ENCODE assay signal across 8 cellular contexts in the genomic region with DNA sequence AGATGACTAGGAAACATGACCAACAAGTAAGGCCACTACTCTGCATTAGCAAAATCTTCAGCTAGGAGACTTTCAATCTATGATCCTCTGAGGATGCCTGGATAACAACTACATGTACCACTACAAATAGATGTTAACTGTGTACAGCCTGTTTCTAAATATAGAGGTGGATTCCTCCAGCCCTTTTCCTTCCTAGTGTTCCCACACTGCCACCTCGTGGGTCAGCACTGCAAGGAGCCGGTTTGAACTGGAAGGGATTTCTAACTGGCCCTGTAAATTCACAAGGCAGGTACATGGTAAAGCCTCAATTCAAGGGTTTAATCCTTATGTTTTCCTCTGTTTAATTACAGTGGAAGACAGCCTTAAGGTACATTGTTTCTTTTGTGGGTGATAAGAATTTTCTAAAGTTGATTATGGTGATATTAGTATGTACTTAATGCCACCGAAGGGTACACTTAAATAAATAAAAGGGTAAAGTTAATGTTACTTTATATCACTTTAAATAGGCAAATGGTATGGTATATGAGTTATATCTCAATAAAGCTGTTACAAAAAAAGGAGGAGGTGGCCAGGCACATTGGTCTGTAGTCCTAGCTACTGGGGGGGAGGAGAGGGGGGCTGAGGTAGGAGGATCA. TPM values are rescaled to one million over a fixed set of nuclear protein-coding genes. Genes with fewer than 3 reads are reported as not detected.
DNase-seq lines count a peak whose midpoint lies in the region; ATAC-seq, FAIRE-seq and TF ChIP-seq lines count a peak whose summit lies in the region.

No MANE protein-coding gene starts in this region.

- H2AFZ ChIP-seq in keratinocyte (ENCODE audit: control insufficient read depth, low read length), result no peak overlapping the region

- H3K4me3 ChIP-seq in SJSA1 (no peak overlapping the region), bronchial epithelial cell (ENCODE audit: low read depth, low read length) (no peak overlapping the region), keratinocyte (ENCODE audit: control insufficient read depth in 2 of 3, extremely low read depth in 1 of 3, insufficient read depth in 2 of 3, low read depth in 1 of 3, low read length in 3 of 3) (no peak overlapping the region)

- H3K4me2 ChIP-seq in keratinocyte (ENCODE audit: control insufficient read depth, extremely low read depth, insufficient read depth, low read depth, low read length), result no peak overlapping the region

- H3K27me3 ChIP-seq in SJSA1 (replicated peaks), result no peaks in the 10 kb centered on the region
- no peaks in the 10 kb centered on the region for H3K27me3 ChIP-seq in bronchial epithelial cell (ENCODE audit: control insufficient read depth, insufficient read depth, low read length)
- no peaks in the 10 kb centered on the region for H3K27me3 ChIP-seq in keratinocyte (ENCODE audit: control insufficient read depth, extremely low read depth, insufficient read depth, low read length)

- peak; percentile 99 for TF ChIP-seq CTCF in 22Rv1 (IDR thresholded peaks at IDR 0.05)
- peak; percentile 63 for TF ChIP-seq CTCF in GM12872 (IDR thresholded peaks at IDR 0.05; ENCODE audit: insufficient read depth, low read depth, low read length)
- peak; percentile 69 for TF ChIP-seq CTCF in bronchial epithelial cell (IDR thresholded peaks at IDR 0.05; ENCODE audit: insufficient read depth, low read length, severe bottlenecking)
- peak; percentile 72 to 84 (median 82) for TF ChIP-seq CTCF in keratinocyte (optimal IDR thresholded peaks at IDR 0.05 in 1 of 3, IDR thresholded peaks at IDR 0.05 in 1 of 3, conservative IDR thresholded peaks at IDR 0.05 in 1 of 3; ENCODE audit: extremely low read depth in 1 of 3, insufficient read depth in 2 of 3, low read length in 3 of 3)

- DNase-seq in NAMALWA (ENCODE audit: low spot score) (peak; percentile 51), SJSA1 (ENCODE audit: low read depth in 1 of 2, low spot score in 2 of 2) (peak; percentile 65), bronchial epithelial cell (ENCODE audit: low read depth) (peak; percentile 63), keratinocyte (ENCODE audit: low read depth, low spot score) (no peak)
- peak; percentile 23 to 26 for DNase-seq in stimulated activated CD4-positive, alpha-beta T cell treated with anti-CD3 and anti-CD28 coated beads, Interleukin-2, amount 100 ng/mL, for 48 hours

- FAIRE-seq in bronchial epithelial cell (lab: Jason Lieb, UNC), result no peak
- no peak for FAIRE-seq in keratinocyte (lab: Jason Lieb, UNC)

- no peak for ATAC-seq in GM19328 (IDR thresholded peaks at IDR 0.05; ENCODE audit: unreplicated experiment)

- peaks cover 4% of the 10 kb centered on the region for H3K79me2 ChIP-seq in keratinocyte (ENCODE audit: control insufficient read depth, insufficient read depth, low read length)

- H4K20me1 ChIP-seq in keratinocyte (ENCODE audit: control insufficient read depth, extremely low read depth, insufficient read depth, low read length), result no peaks in the 10 kb centered on the region

- H3K36me3 ChIP-seq in SJSA1 (no peaks in the 10 kb centered on the region), bronchial epithelial cell (ENCODE audit: control insufficient read depth, insufficient read depth, low read length) (no peaks in the 10 kb centered on the region), keratinocyte (ENCODE audit: control insufficient read depth in 2 of 2, extremely low read depth in 1 of 2, insufficient read depth in 2 of 2, low read length in 2 of 2) (no peaks in the 10 kb centered on the region)

- dilution Hi-C loops in keratinocyte (cut with MboI; ENCODE audit: extremely low pct_ligation_motif_present, low sequenced_read_pairs), result no loop called here

- no peaks in the 10 kb centered on the region for H3K9me3 ChIP-seq in SJSA1 (replicated peaks)
- no peaks in the 10 kb centered on the region for H3K9me3 ChIP-seq in keratinocyte (ENCODE audit: control insufficient read depth, low read depth, low read length)

- H3K9me1 ChIP-seq in keratinocyte (ENCODE audit: control insufficient read depth, extremely low read depth, insufficient read depth, low read length), result no peaks in the 10 kb centered on the region

- H3K4me1 ChIP-seq in SJSA1 (replicated peaks) (peaks cover 3% of the 10 kb centered on the region; the same call in 1 of the 2 replicates), keratinocyte (ENCODE audit: control insufficient read depth, extremely low read depth, insufficient read depth, low read length) (no peaks in the 10 kb centered on the region)

- H3K27ac ChIP-seq in 22Rv1 (no peak overlapping the region), SJSA1 (no peak overlapping the region), keratinocyte (ENCODE audit: control insufficient read depth, insufficient read depth, low read length) (no peak overlapping the region)

- H3K9ac ChIP-seq in keratinocyte (ENCODE audit: control insufficient read depth, extremely low read depth, insufficient read depth, low read length), result no peak overlapping the region

RNA-seq across cellular contexts. Expression of a gene that starts 14.4 kb away (rescaled TPM):
- 38.5 and 70.8 TPM in 2 replicates for total RNA-seq in SJSA1 (2014; rRNA removed; shearing (Covaris generic))
- total RNA-seq in bronchial epithelial cell, result 6.8 and 17.4 TPM in 2 replicates
- polyA plus RNA-seq in keratinocyte, result 23.0 to 31.0 TPM (median 29.3 TPM) in 3 replicates
- polyA plus RNA-seq in keratinocyte (2011; ENCODE audit: low read depth), result 5.9 TPM
- polyA plus RNA-seq in keratinocyte (2011; cell fraction: cytosol; rRNA removed), result 28.0 and 34.2 TPM in 2 replicates
- 24.3 and 25.0 TPM in 2 replicates for polyA plus RNA-seq in keratinocyte (2011; cell fraction: nucleus; rRNA removed)
- 8.3 and 24.1 TPM in 2 replicates for polyA plus RNA-seq in keratinocyte (2012; ENCODE audit: low replicate concordance)
- 25.7 to 41.8 TPM (median 40.2 TPM) in 3 replicates for polyA minus RNA-seq in keratinocyte
- 34.9 TPM for polyA minus RNA-seq in keratinocyte (2011; cell fraction: cytosol; rRNA and poly(A)+ RNA removed)
- 27.6 and 57.4 TPM in 2 replicates for polyA minus RNA-seq in keratinocyte (2011; cell fraction: nucleus; rRNA and poly(A)+ RNA removed)
